21 cellular contexts compared by ENCODE assay signal in genomic region chr1:223231011-223231572, GRCh38.
DNase-seq lines count a peak whose midpoint lies in the region; ATAC-seq and TF ChIP-seq lines count a peak whose summit lies in the region.
"Had no signal": no experiment of that assay in that cellular context is flagged by ENCODE, and none has a peak within 500 bp of the region (broad histone marks: within the 10 kb centered on the region; RNA-seq: fewer than 3 reads in every experiment).

No MANE protein-coding gene starts in this region.

- peaks cover 73% of the 10 kb centered on the region for H3K4me1 Mint-ChIP-seq in stimulated activated naive CD8-positive, alpha-beta T cell treated with anti-CD3 and anti-CD28 coated beads, Interleukin-15, Interleukin-2, amounts not matched to agents 100 ng/mL and 50 ng/mL, for 24 hours (ENCODE audit: low read depth)
- peaks cover 33% of the 10 kb centered on the region for H3K4me1 Mint-ChIP-seq in activated CD4-positive, alpha-beta memory T cell treated with anti-CD3 and anti-CD28 coated beads, Interleukin-2, amount 10 ng/mL, durations not matched to agents 7 days and 5 days
- H3K4me1 Mint-ChIP-seq: brain had no signal

- intact Hi-C loops in ascending aorta (cut with DNase I), result no loop called here

- no peaks in the 10 kb centered on the region for H3K9me3 ChIP-seq in ascending aorta
- H3K9me3 ChIP-seq: esophagus squamous epithelium, thoracic aorta had no signal

- peak overlapping the region; percentile 17 for H3K4me3 Mint-ChIP-seq in stimulated activated naive CD8-positive, alpha-beta T cell treated with anti-CD3 and anti-CD28 coated beads, Interleukin-15, Interleukin-2, amounts not matched to agents 100 ng/mL and 50 ng/mL, for 24 hours
- H3K4me3 Mint-ChIP-seq in activated CD4-positive, alpha-beta memory T cell treated with anti-CD3 and anti-CD28 coated beads, Interleukin-2, amount 10 ng/mL, durations not matched to agents 7 days and 5 days, result no peak overlapping the region
- H3K4me3 Mint-ChIP-seq: activated T-helper 1 cell treated with anti-CD3 and anti-CD28 coated beads, Interleukin-12 subunit alpha, Interleukin-12 subunit beta, Interleukin-2, Interleukin-4 antibody, amounts not matched to agents 30 ng/mL and 10 ng/mL and 1 ng/mL, durations not matched to agents 14 hours and 24 hours and 36 hours; brain had no signal

- no peak overlapping the region for H3K4me3 ChIP-seq in ascending aorta
- H3K4me3 ChIP-seq: dorsolateral prefrontal cortex, esophagus squamous epithelium, heart left ventricle, thoracic aorta had no signal

- H3K27ac ChIP-seq in ascending aorta, result no peak overlapping the region
- H3K27ac ChIP-seq: dorsolateral prefrontal cortex, esophagus squamous epithelium, heart left ventricle, thoracic aorta had no signal

- H3K27me3 ChIP-seq in ascending aorta, result no peaks in the 10 kb centered on the region
- H3K27me3 ChIP-seq: dorsolateral prefrontal cortex, esophagus squamous epithelium, heart left ventricle had no signal

- DNase-seq in stimulated activated naive CD8-positive, alpha-beta T cell treated with anti-CD3 and anti-CD28 coated beads, Interleukin-15, Interleukin-2, amounts not matched to agents 100 U/mL and 50 U/mL, for 24 hours, result no peak
- no peak for DNase-seq in activated CD4-positive, alpha-beta memory T cell treated with anti-CD3 and anti-CD28 coated beads, Interleukin-2, amount 10 ng/mL, durations not matched to agents 7 days and 5 days
- DNase-seq in islet precursor cell (peak; percentile 37), NCI-H345 treated with DMSO at 0.1 percent for 48 hours (lab: John Stamatoyannopoulos, UW; ENCODE audit: unreplicated experiment) (no peak), ascending aorta (ENCODE audit: low spot score in 2 of 2) (no peak)
- DNase-seq: AML-193; dorsolateral prefrontal cortex; esophagus squamous epithelium; heart left ventricle; NCI-H2029; NCI-H510A treated with DMSO at 0.1 percent for 48 hours; nucleus accumbens; SIG-M5; stimulated activated CD4-positive, alpha-beta T cell treated with anti-CD3 and anti-CD28 coated beads, Interleukin-2, amount 100 ng/mL, for 48 hours had no signal

- no peak for TF ChIP-seq CTCF in ascending aorta (IDR thresholded peaks at IDR 0.05)

- no peaks in the 10 kb centered on the region for H3K36me3 ChIP-seq in ascending aorta
- H3K36me3 ChIP-seq: heart left ventricle, thoracic aorta had no signal

- peaks cover 5% of the 10 kb centered on the region for H3K9me3 Mint-ChIP-seq in stimulated activated naive CD8-positive, alpha-beta T cell treated with anti-CD3 and anti-CD28 coated beads, Interleukin-15, Interleukin-2, amounts not matched to agents 100 ng/mL and 50 ng/mL, for 24 hours
- H3K9me3 Mint-ChIP-seq in activated CD4-positive, alpha-beta memory T cell treated with anti-CD3 and anti-CD28 coated beads, Interleukin-2, amount 10 ng/mL, durations not matched to agents 7 days and 5 days, result no peaks in the 10 kb centered on the region
- H3K9me3 Mint-ChIP-seq: activated T-helper 1 cell treated with anti-CD3 and anti-CD28 coated beads, Interleukin-12 subunit alpha, Interleukin-12 subunit beta, Interleukin-2, Interleukin-4 antibody, amounts not matched to agents 30 ng/mL and 10 ng/mL and 1 ng/mL, durations not matched to agents 14 hours and 24 hours and 36 hours had no signal

- CTCF ChIA-PET in activated CD4-positive, alpha-beta memory T cell treated with anti-CD3 and anti-CD28 coated beads, Interleukin-2, amount 10 ng/mL, durations not matched to agents 7 days and 5 days (lab: Charles Lee), result interaction anchor here (1.9 kb wide), 1 partner anchor 97 kb away, joined by 7 read pairs; no protein-coding TSS in a partner anchor

- no peaks in the 10 kb centered on the region for H3K36me3 Mint-ChIP-seq in stimulated activated naive CD8-positive, alpha-beta T cell treated with anti-CD3 and anti-CD28 coated beads, Interleukin-15, Interleukin-2, amounts not matched to agents 100 ng/mL and 50 ng/mL, for 24 hours (ENCODE audit: low read depth)
- no peaks in the 10 kb centered on the region for H3K36me3 Mint-ChIP-seq in activated CD4-positive, alpha-beta memory T cell treated with anti-CD3 and anti-CD28 coated beads, Interleukin-2, amount 10 ng/mL, durations not matched to agents 7 days and 5 days (ENCODE audit: low read depth)

- no peak for ATAC-seq in stimulated activated naive CD8-positive, alpha-beta T cell treated with anti-CD3 and anti-CD28 coated beads, Interleukin-15, Interleukin-2, amounts not matched to agents 100 U/mL and 50 U/mL, for 24 hours
- ATAC-seq in HG02938 (IDR thresholded peaks at IDR 0.05; ENCODE audit: unreplicated experiment) (no peak), HG02759 (IDR thresholded peaks at IDR 0.05; ENCODE audit: unreplicated experiment) (no peak)
- ATAC-seq: heart left ventricle, sciatic nerve had no signal

- POLR2A ChIA-PET in activated CD4-positive, alpha-beta memory T cell treated with anti-CD3 and anti-CD28 coated beads, Interleukin-2, amount 10 ng/mL, durations not matched to agents 7 days and 5 days (lab: Charles Lee), result no interaction called here

- peaks cover 5% of the 10 kb centered on the region for H3K27me3 Mint-ChIP-seq in stimulated activated naive CD8-positive, alpha-beta T cell treated with anti-CD3 and anti-CD28 coated beads, Interleukin-15, Interleukin-2, amounts not matched to agents 100 ng/mL and 50 ng/mL, for 24 hours
- peaks cover 2% of the 10 kb centered on the region for H3K27me3 Mint-ChIP-seq in activated CD4-positive, alpha-beta memory T cell treated with anti-CD3 and anti-CD28 coated beads, Interleukin-2, amount 10 ng/mL, durations not matched to agents 7 days and 5 days
- H3K27me3 Mint-ChIP-seq: brain had no signal

- peaks cover 0 to 6% of the 10 kb centered on the region in 2 donors for H3K4me1 ChIP-seq in ascending aorta

- H3K27ac Mint-ChIP-seq in stimulated activated naive CD8-positive, alpha-beta T cell treated with anti-CD3 and anti-CD28 coated beads, Interleukin-15, Interleukin-2, amounts not matched to agents 100 ng/mL and 50 ng/mL, for 24 hours, result peak overlapping the region; percentile 87
- peak overlapping the region; percentile 76 for H3K27ac Mint-ChIP-seq in activated CD4-positive, alpha-beta memory T cell treated with anti-CD3 and anti-CD28 coated beads, Interleukin-2, amount 10 ng/mL, durations not matched to agents 7 days and 5 days
- H3K27ac Mint-ChIP-seq: brain had no signal
